In the genomic region with DNA sequence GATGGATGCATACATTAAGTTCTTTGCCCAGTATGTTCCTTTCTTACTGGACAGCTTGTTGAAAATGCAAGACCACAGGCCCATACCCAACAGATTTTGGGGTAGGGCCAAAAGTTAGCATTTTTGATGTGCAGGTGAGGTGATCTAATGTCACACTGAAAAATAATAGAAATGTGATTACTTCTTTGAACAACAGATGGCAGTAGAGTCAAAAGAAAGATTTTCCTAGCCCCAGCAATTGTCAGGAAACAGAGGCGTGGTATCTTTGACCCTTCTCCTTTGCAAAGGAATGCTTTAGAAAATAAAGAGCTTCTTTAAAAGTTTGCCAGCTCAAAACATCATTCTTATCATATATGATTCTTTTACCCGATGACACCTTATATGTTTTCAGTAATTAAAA, we compare ENCODE assay signal across 8 cellular contexts.
DNase-seq lines count a peak whose midpoint lies in the region; ATAC-seq and TF ChIP-seq lines count a peak whose summit lies in the region.

No MANE protein-coding gene starts in this region.

- H3K27me3 ChIP-seq in right atrium auricular region (no peaks in the 10 kb centered on the region), lung (ENCODE audit: control insufficient read depth, insufficient read depth) (no peaks in the 10 kb centered on the region)
- H3K27me3 ChIP-seq in effector memory CD4-positive, alpha-beta T cell (replicated peaks; ENCODE audit: control insufficient read depth, insufficient read depth, low read length, poor library complexity, severe bottlenecking): no peaks in the 10 kb centered on the region

- H3K27ac ChIP-seq in right atrium auricular region (no peak overlapping the region), lung (ENCODE audit: low read depth in 1 of 2, low read length in 1 of 2) (no peak overlapping the region)
- H3K27ac ChIP-seq in effector memory CD4-positive, alpha-beta T cell (ENCODE audit: insufficient read depth, low read length, poor library complexity, severe bottlenecking): no peak overlapping the region

- 5 to 11% methylated on average over 2 of the region's 2 CpGs for WGBS in lung, 2 donors

- ATAC-seq in Right ventricle myocardium superior (ENCODE audit: poor library complexity): peak; percentile 65
- peak; percentile 85 for ATAC-seq in HG02885 (IDR thresholded peaks at IDR 0.05; ENCODE audit: poor library complexity, unreplicated experiment)
- ATAC-seq in lung (ENCODE audit: insufficient read depth, low FRiP score): no peak

- H3K36me3 ChIP-seq in right atrium auricular region (no peaks in the 10 kb centered on the region), lung (ENCODE audit: control insufficient read depth in 2 of 2, insufficient read depth in 2 of 2, low read length in 2 of 2) (no peaks in the 10 kb centered on the region)
- no peaks in the 10 kb centered on the region for H3K36me3 ChIP-seq in effector memory CD4-positive, alpha-beta T cell (ENCODE audit: control insufficient read depth, insufficient read depth, low read length)

- TF ChIP-seq CTCF in right atrium auricular region (IDR thresholded peaks at IDR 0.05) (peak in 1 of 2 donors; percentile 70), lung (IDR thresholded peaks at IDR 0.05; ENCODE audit: control extremely low read depth, extremely low read depth) (peak; percentile 12)

- no peak overlapping the region for H3K4me3 ChIP-seq in right atrium auricular region
- no peak overlapping the region for H3K4me3 ChIP-seq in lung
- H3K4me3 ChIP-seq in effector memory CD4-positive, alpha-beta T cell (ENCODE audit: insufficient read depth, low read depth, low read length, poor library complexity, severe bottlenecking): no peak overlapping the region

- intact Hi-C loops in Right ventricle myocardium superior (cut with DNase I): loop anchor here (10.0 kb wide), 2 partner anchors 704 to 1594 kb away; no protein-coding TSS in a partner anchor

- no peaks in the 10 kb centered on the region for H3K4me1 ChIP-seq in right atrium auricular region
- H3K4me1 ChIP-seq in lung (ENCODE audit: control insufficient read depth in 2 of 2, insufficient read depth in 2 of 2, low read length in 2 of 2): no peaks in the 10 kb centered on the region
- no peaks in the 10 kb centered on the region for H3K4me1 ChIP-seq in effector memory CD4-positive, alpha-beta T cell (ENCODE audit: control insufficient read depth, insufficient read depth, low read length, poor library complexity, severe bottlenecking)

- H3K9me3 ChIP-seq in right atrium auricular region: no peaks in the 10 kb centered on the region
- H3K9me3 ChIP-seq in lung (ENCODE audit: control insufficient read depth in 2 of 2, insufficient read depth in 1 of 2, low read length in 1 of 2): no peaks in the 10 kb centered on the region
- no peaks in the 10 kb centered on the region for H3K9me3 ChIP-seq in effector memory CD4-positive, alpha-beta T cell (ENCODE audit: control insufficient read depth, low read length)

- DNase-seq in Right ventricle myocardium superior (no peak), right atrium auricular region (ENCODE audit: low spot score) (no peak), NCI-H2196 (lab: John Stamatoyannopoulos, UW; ENCODE audit: unreplicated experiment) (peak; percentile 40), cerebellar cortex (ENCODE audit: low spot score) (peak; percentile 44), lung (ENCODE audit: low spot score) (no peak), occipital lobe (lab: John Stamatoyannopoulos, UW) (no peak)
- DNase-seq in effector memory CD4-positive, alpha-beta T cell: no peak

Comparison
In these comparisons a context has a peak if more than half of its experiments do, and no peak if none do; other contexts are left out.
1. DNase-seq: peak in NCI-H2196 (single experiment) and cerebellar cortex (single experiment); none in Right ventricle myocardium superior (single experiment), right atrium auricular region (single experiment), lung (single experiment), occipital lobe (single experiment) and effector memory CD4-positive, alpha-beta T cell (0 of 3).